In the genomic region with DNA sequence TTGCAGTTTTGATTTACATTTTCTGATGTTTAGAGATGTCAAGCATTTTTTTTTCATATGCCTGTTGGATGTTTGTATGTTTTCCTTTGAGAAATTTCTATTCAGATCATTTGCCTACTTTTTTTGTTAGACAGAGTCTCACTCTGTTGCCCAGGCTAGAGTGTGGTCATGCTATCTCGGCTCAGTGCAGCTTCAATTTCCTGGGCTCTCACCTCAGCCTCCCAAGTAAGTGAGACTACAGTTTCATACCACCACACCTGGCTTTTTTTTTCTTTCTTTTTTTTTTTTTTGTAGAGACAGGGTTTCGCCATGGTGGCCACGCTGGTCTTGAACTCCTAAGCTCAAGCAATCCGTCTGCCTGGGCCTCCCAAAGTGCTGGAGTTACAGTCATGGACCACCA, we compare ENCODE assay signal across 33 cellular contexts.
"Had no signal": no experiment of that assay in that cellular context is flagged by ENCODE, and none has a peak within 500 bp of the region (broad histone marks: within the 10 kb centered on the region; RNA-seq: fewer than 3 reads in every experiment).

No MANE protein-coding gene starts in this region.

- H3K36me3 ChIP-seq: MG63 had no signal

- H3K4me2 ChIP-seq: KMS-11 had no signal

- H3K9me3 ChIP-seq: MG63 had no signal

- H3K9ac ChIP-seq: KMS-11 had no signal

- H3K27ac ChIP-seq: KMS-11 had no signal

- H3K4me3 ChIP-seq: MG63 had no signal

- H3K27me3 ChIP-seq: MG63 had no signal

- DNase-seq: Karpas-422, Kasumi-1, MG63, MM.1S, MV-4-11, NCI-H1048, NCI-H1092, NCI-H1105, NCI-H1105 treated with DMSO at 0.1 percent for 48 hours, NCI-H1417, NCI-H1417 treated with DMSO at 0.1 percent for 48 hours, NCI-H1436, NCI-H1436 treated with DMSO at 0.1 percent for 48 hours, NCI-H146, NCI-H1694, NCI-H1694 treated with DMSO at 0.1 percent for 48 hours, NCI-H187, NCI-H187 treated with DMSO at 0.1 percent for 48 hours, NCI-H1930, NCI-H2029, NCI-H2029 treated with DMSO at 0.1 percent for 48 hours, NCI-H2081, NCI-H2081 treated with DMSO at 0.1 percent for 48 hours, NCI-H2107, NCI-H2171, NCI-H2171 treated with DMSO at 0.1 percent for 48 hours, NCI-H2227 treated with DMSO at 0.1 percent for 48 hours, NCI-H226, NCI-H345, NCI-H446, NCI-H446 treated with DMSO at 0.1 percent for 48 hours, NCI-H510A had no signal
